In the genomic region with DNA sequence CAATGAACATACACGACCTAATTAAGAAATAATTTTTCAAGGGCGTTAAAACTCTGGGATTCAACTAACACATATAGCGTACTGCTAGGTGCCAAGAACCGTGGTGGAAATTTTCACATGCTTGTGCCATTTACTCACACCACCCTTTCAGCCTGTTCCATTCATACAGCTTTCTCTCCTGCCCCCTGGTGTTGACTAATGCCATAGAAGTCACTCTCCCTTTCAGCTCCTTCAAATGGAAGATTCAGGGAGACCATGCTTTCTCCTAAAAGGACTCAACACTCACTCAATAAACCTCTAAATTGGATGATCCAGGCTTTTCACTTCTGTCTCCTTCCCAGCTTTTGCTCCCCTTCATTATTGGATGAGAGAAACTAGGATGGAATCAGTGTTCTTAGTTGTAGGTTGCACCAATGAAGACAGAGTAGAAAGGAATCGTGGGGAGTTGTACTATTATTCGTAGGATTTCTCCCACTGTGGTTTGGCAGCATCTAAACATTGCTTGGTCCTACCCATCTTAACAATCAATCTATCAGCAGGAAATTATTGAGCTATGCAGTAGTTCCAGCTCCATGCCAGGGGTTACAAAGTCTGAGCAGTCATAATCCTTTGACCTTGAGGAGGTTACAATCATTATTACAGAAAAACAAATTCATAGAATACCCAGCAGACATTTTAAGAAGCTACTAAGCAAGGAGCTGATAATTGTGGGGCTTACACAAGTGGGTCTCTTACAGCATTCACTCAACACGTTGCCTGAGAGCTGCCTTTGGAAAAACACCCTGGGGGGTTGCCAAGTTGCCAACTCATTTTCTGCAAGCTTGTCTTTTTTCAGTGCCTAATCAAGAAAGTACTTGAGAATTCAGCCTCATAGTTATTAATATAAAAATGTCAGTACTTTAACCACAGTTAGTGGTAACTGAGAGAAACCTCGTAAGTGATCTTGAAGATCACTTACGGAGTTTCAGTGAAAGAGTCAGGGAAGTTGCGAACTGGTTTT, we compare ENCODE assay signal across 1 cellular context.
A peak's percentile ranks its signal among the peaks of the same experiment; 100 is the strongest.
TF ChIP-seq lines count a peak whose summit lies in the region.

No MANE protein-coding gene starts in this region.

TF ChIP-seq in HEK293, 187 proteins besides CTCF, POLR2A, EP300 and RAD21 (continued from another document and continues in another):
- TF ChIP-seq PRDM6 (tag by site-specific recombination; IDR thresholded peaks at IDR 0.05) (no peak), ZFP69B (tag by site-specific recombination; IDR thresholded peaks at IDR 0.05) (no peak), ZNF548 (tag by site-specific recombination; IDR thresholded peaks at IDR 0.05) (no peak), ZXDB (tag by site-specific recombination; IDR thresholded peaks at IDR 0.05) (no peak; the same call in 1 of the 2 replicates), ZNF837 (tag by site-specific recombination; IDR thresholded peaks at IDR 0.05) (no peak), ZNF223 (tag by site-specific recombination; IDR thresholded peaks at IDR 0.05) (no peak), ZNF391 (tag by site-specific recombination; IDR thresholded peaks at IDR 0.05; ENCODE audit: borderline replicate concordance, low read depth) (no peak), OSR2 (tag by site-specific recombination; IDR thresholded peaks at IDR 0.05) (no peak), ZNF398 (tag by site-specific recombination; IDR thresholded peaks at IDR 0.05) (no peak), SP7 (tag by site-specific recombination; IDR thresholded peaks at IDR 0.05) (no peak), PRDM10 (tag by site-specific recombination; IDR thresholded peaks at IDR 0.05) (peak; percentile 96), ZNF157 (tag by site-specific recombination; IDR thresholded peaks at IDR 0.05) (no peak), ZNF404 (tag by site-specific recombination; IDR thresholded peaks at IDR 0.05) (no peak), KLF16 (tag by site-specific recombination; IDR thresholded peaks at IDR 0.05) (no peak), ZNF76 (tag by site-specific recombination; IDR thresholded peaks at IDR 0.05; ENCODE audit: borderline replicate concordance, low read depth) (no peak), SALL2 (tag by site-specific recombination; IDR thresholded peaks at IDR 0.05; ENCODE audit: borderline replicate concordance) (no peak), ZNF202 (tag by site-specific recombination; IDR thresholded peaks at IDR 0.05; ENCODE audit: borderline replicate concordance) (no peak), KLF8 (tag by site-specific recombination; IDR thresholded peaks at IDR 0.05) (no peak), ZSCAN5A (tag by site-specific recombination; IDR thresholded peaks at IDR 0.05) (no peak), ZNF169 (tag by site-specific recombination; IDR thresholded peaks at IDR 0.05) (no peak), ZNF654 (tag by site-specific recombination; IDR thresholded peaks at IDR 0.05; ENCODE audit: low read depth) (peak; percentile 70), ZNF426 (tag by site-specific recombination; IDR thresholded peaks at IDR 0.05) (no peak), ZNF140 (tag by site-specific recombination; IDR thresholded peaks at IDR 0.05) (no peak), ZNF645 (tag by site-specific recombination; IDR thresholded peaks at IDR 0.05) (no peak), ZNF274 (IDR thresholded peaks at IDR 0.05; ENCODE audit: low read length) (no peak), ZNF274 (tag by site-specific recombination; IDR thresholded peaks at IDR 0.05; ENCODE audit: borderline replicate concordance) (no peak), YY2 (tag by site-specific recombination; IDR thresholded peaks at IDR 0.05) (no peak), ZEB2 (tag by site-specific recombination; IDR thresholded peaks at IDR 0.05) (0 out of 2 replicates have a peak, but pooled peaks have one; percentile 32), KLF7 (tag by site-specific recombination; IDR thresholded peaks at IDR 0.05; ENCODE audit: borderline replicate concordance) (no peak), ZNF2 (tag by site-specific recombination; IDR thresholded peaks at IDR 0.05) (0 out of 2 replicates have a peak, but pooled peaks have one; percentile 30), SP2 (tag by site-specific recombination; IDR thresholded peaks at IDR 0.05) (no peak)
- TF ChIP-seq, protein P1, sequence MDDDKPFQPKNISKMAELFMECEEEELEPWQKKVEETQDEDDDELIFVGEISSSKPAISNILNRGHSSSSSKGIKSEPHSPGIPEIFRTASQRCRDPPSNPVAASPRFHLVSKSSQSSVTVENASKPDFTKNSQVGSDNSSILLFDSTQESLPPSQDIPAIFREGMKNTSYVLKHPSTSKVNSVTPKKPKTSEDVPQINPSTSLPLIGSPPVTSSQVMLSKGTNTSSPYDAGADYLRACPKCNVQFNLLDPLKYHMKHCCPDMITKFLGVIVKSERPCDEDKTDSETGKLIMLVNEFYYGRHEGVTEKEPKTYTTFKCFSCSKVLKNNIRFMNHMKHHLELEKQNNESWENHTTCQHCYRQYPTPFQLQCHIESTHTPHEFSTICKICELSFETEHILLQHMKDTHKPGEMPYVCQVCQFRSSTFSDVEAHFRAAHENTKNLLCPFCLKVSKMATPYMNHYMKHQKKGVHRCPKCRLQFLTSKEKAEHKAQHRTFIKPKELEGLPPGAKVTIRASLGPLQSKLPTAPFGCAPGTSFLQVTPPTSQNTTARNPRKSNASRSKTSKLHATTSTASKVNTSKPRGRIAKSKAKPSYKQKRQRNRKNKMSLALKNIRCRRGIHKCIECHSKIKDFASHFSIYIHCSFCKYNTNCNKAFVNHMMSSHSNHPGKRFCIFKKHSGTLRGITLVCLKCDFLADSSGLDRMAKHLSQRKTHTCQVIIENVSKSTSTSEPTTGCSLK (tag by site-specific recombination; IDR thresholded peaks at IDR 0.05) = no peak
- TF ChIP-seq, protein P2, sequence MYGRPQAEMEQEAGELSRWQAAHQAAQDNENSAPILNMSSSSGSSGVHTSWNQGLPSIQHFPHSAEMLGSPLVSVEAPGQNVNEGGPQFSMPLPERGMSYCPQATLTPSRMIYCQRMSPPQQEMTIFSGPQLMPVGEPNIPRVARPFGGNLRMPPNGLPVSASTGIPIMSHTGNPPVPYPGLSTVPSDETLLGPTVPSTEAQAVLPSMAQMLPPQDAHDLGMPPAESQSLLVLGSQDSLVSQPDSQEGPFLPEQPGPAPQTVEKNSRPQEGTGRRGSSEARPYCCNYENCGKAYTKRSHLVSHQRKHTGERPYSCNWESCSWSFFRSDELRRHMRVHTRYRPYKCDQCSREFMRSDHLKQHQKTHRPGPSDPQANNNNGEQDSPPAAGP (tag by site-specific recombination; IDR thresholded peaks at IDR 0.05) = no peak
- TF ChIP-seq, protein P3, sequence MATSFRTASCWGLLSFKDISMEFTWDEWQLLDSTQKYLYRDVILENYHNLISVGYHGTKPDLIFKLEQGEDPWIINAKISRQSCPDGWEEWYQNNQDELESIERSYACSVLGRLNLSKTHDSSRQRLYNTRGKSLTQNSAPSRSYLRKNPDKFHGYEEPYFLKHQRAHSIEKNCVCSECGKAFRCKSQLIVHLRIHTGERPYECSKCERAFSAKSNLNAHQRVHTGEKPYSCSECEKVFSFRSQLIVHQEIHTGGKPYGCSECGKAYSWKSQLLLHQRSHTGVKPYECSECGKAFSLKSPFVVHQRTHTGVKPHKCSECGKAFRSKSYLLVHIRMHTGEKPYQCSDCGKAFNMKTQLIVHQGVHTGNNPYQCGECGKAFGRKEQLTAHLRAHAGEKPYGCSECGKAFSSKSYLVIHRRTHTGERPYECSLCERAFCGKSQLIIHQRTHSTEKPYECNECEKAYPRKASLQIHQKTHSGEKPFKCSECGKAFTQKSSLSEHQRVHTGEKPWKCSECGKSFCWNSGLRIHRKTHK (tag by site-specific recombination; IDR thresholded peaks at IDR 0.05) = no peak
- TF ChIP-seq, protein P4, sequence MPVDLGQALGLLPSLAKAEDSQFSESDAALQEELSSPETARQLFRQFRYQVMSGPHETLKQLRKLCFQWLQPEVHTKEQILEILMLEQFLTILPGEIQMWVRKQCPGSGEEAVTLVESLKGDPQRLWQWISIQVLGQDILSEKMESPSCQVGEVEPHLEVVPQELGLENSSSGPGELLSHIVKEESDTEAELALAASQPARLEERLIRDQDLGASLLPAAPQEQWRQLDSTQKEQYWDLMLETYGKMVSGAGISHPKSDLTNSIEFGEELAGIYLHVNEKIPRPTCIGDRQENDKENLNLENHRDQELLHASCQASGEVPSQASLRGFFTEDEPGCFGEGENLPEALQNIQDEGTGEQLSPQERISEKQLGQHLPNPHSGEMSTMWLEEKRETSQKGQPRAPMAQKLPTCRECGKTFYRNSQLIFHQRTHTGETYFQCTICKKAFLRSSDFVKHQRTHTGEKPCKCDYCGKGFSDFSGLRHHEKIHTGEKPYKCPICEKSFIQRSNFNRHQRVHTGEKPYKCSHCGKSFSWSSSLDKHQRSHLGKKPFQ (tag by site-specific recombination; IDR thresholded peaks at IDR 0.05) = 0 out of 2 replicates have a peak, but pooled peaks have one; percentile 34
- TF ChIP-seq, protein P5, sequence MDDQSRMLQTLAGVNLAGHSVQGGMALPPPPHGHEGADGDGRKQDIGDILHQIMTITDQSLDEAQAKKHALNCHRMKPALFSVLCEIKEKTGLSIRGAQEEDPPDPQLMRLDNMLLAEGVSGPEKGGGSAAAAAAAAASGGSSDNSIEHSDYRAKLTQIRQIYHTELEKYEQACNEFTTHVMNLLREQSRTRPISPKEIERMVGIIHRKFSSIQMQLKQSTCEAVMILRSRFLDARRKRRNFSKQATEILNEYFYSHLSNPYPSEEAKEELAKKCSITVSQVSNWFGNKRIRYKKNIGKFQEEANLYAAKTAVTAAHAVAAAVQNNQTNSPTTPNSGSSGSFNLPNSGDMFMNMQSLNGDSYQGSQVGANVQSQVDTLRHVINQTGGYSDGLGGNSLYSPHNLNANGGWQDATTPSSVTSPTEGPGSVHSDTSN (CRISPR knock-in tag; IDR thresholded peaks at IDR 0.05) = no peak
- TF ChIP-seq, protein P6, sequence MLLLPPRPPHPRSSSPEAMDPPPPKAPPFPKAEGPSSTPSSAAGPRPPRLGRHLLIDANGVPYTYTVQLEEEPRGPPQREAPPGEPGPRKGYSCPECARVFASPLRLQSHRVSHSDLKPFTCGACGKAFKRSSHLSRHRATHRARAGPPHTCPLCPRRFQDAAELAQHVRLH (tag by site-specific recombination; IDR thresholded peaks at IDR 0.05) = no peak
